In the genomic region with DNA sequence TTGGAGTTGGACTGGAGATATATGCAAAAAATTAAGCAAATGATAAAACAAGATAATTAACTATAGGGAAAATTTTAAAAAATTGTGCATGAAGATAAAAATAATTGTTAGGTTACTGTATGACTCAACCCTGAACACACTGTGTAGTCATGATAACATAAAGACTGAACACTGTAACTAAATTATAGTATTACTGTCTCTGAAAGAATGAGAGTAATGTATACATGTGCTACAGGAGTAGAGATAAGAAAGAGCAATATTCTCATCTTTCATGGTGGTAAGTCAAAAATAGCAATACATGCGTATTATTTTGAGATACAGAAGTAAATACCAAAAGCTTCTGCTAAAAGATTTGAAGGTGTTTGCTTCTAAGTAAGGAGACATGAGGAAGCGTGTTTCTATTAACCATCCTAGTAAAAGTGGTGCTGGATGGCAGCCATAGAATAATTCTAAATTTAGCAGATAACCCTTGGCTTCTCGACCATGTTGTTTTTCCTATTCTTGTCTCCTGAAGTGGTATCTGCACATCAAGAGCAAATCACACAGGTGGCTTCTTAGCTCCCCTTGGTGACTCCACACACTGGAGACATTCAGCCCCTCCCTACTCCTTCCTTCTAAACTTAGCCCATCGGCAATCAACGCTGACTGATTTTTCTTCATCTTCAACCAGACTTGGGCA, we compare ENCODE assay signal across 20 cellular contexts.
"Had no signal": no experiment of that assay in that cellular context is flagged by ENCODE, and none has a peak within 500 bp of the region (broad histone marks: within the 10 kb centered on the region; RNA-seq: fewer than 3 reads in every experiment).

No MANE protein-coding gene starts in this region.

- H3K4me1 ChIP-seq: adrenal gland, body of pancreas, left lung, pancreas, tibial artery, uterus had no signal

- DNase-seq: activated CD4-positive, alpha-beta memory T cell treated with anti-CD3 and anti-CD28 coated beads for 36 hours; activated CD8-positive, alpha-beta memory T cell treated with anti-CD3 and anti-CD28 coated beads, Interleukin-2, amount 10 ng/mL, durations not matched to agents 7 days and 5 days; activated effector memory CD4-positive, alpha-beta T cell treated with Interleukin-2 at 50 U/mL for 16 hours; activated naive CD4-positive, alpha-beta T cell treated with anti-CD3 and anti-CD28 coated beads, Interleukin-2, amount 50 U/mL, for 16 hours; activated T-cell treated with anti-CD3 and anti-CD28 coated beads, Interleukin-2, amount 50 U/mL, for 1 hour; adrenal gland; body of pancreas; central memory CD4-positive, alpha-beta T cell; cortex of kidney; effector memory CD4-positive, alpha-beta T cell; gastrocnemius medialis; kidney; left lung; mucosa of descending colon; naive thymus-derived CD4-positive, alpha-beta T cell; pancreas; stimulated activated CD4-positive, alpha-beta T cell treated with anti-CD3 and anti-CD28 coated beads, Interleukin-2, amount 100 ng/mL, for 48 hours; stimulated activated naive B cell treated with anti-CD40 and anti-IgM and Interleukin-4, amounts not matched to agents 10 μg/mL and 1 μg/mL and 100 μg/mL, for 72 hours; tibial artery; uterus had no signal

- H3K27me3 ChIP-seq: adrenal gland, body of pancreas, gastrocnemius medialis, left lung, pancreas, tibial artery, uterus had no signal

- H3K9me3 ChIP-seq: adrenal gland, body of pancreas, gastrocnemius medialis, left lung, mucosa of descending colon, pancreas, tibial artery, uterus had no signal

- H3K4me3 ChIP-seq: adrenal gland, body of pancreas, gastrocnemius medialis, left lung, mucosa of descending colon, pancreas, tibial artery, uterus had no signal

- H3K27ac ChIP-seq: adrenal gland, body of pancreas, gastrocnemius medialis, left lung, pancreas, tibial artery, uterus had no signal

- H3K36me3 ChIP-seq: adrenal gland, gastrocnemius medialis, left lung, pancreas, tibial artery, uterus had no signal

- ATAC-seq: activated CD8-positive, alpha-beta memory T cell treated with anti-CD3 and anti-CD28 coated beads, Interleukin-2, amount 10 ng/mL, durations not matched to agents 7 days and 5 days; body of pancreas; gastrocnemius medialis; left lung; mucosa of descending colon; naive thymus-derived CD4-positive, alpha-beta T cell; pancreas; stimulated activated naive B cell treated with anti-CD40 and anti-IgM and Interleukin-4, amounts not matched to agents 10 μg/mL and 1 μg/mL and 100 μg/mL, for 72 hours had no signal
